Comparison of ENCODE assay signal across 8 cellular contexts in genomic region chr7:103348452-103348851, GRCh38. TPM values are rescaled to one million over a fixed set of nuclear protein-coding genes. Genes with fewer than 3 reads are reported as not detected.
A peak's percentile ranks its signal among the peaks of the same experiment; 100 is the strongest.
DNase-seq lines count a peak whose midpoint lies in the region; ATAC-seq and TF ChIP-seq lines count a peak whose summit lies in the region.

No MANE protein-coding gene starts in this region.

- DNase-seq in Karpas-422 = no peak
- DNase-seq in central memory CD8-positive, alpha-beta T cell (ENCODE audit: low spot score in 2 of 2) = no peak
- DNase-seq in naive thymus-derived CD4-positive, alpha-beta T cell = no peak
- DNase-seq in GM19240 (ENCODE audit: insufficient read length, low spot score) = no peak
- no peak for DNase-seq in adrenal gland
- DNase-seq in hypothalamus (lab: John Stamatoyannopoulos, UW) = no peak

- peak overlapping the region; percentile 92 for H3K27ac Mint-ChIP-seq in central memory CD8-positive, alpha-beta T cell (ENCODE audit: low read depth)
- H3K27ac Mint-ChIP-seq in naive thymus-derived CD4-positive, alpha-beta T cell = peak overlapping the region; percentile 56 to 99 (median 96)

- H3K4me3 ChIP-seq in BLaER1 treated with 17β-estradiol and CSF1 and Interleukin-3, amounts not matched to agents 10 nM and 100 nM = peak overlapping the region; percentile 80 to 100 (median 88)
- H3K4me3 ChIP-seq in Karpas-422 (ENCODE audit: low read length) (peak overlapping the region; percentile 86), adrenal gland (peak overlapping the region in 2 of 4 donors; percentile 72 to 75)
- peak overlapping the region; percentile 91 for H3K4me3 ChIP-seq in naive thymus-derived CD4-positive, alpha-beta T cell (ENCODE audit: low read length)

- peaks cover 27% of the 10 kb centered on the region for H3K36me3 Mint-ChIP-seq in central memory CD8-positive, alpha-beta T cell (ENCODE audit: insufficient read depth)
- H3K36me3 Mint-ChIP-seq in naive thymus-derived CD4-positive, alpha-beta T cell = peaks cover 0 to 16% (median 12%) of the 10 kb centered on the region in 5 donors

- peaks cover 58% of the 10 kb centered on the region for H3K4me1 Mint-ChIP-seq in central memory CD8-positive, alpha-beta T cell
- H3K4me1 Mint-ChIP-seq in naive thymus-derived CD4-positive, alpha-beta T cell = peaks cover 32 to 85% (median 79%) of the 10 kb centered on the region in 7 donors

- H3K4me3 Mint-ChIP-seq in central memory CD8-positive, alpha-beta T cell = peak overlapping the region; percentile 94
- H3K4me3 Mint-ChIP-seq in naive thymus-derived CD4-positive, alpha-beta T cell = peak overlapping the region; percentile 93 to 100 (median 97)

- intact Hi-C loops in naive thymus-derived CD4-positive, alpha-beta T cell (cut with micrococcal nuclease) = loop anchor here (5.0 to 10.0 kb wide), 6 partner anchors 66 to 1666 kb away; partner anchors contain the start of genes KMT2E (in 2 of the 2), FAM185A (in 1 of the 2) and NAPEPLD (in 1 of the 2)
- intact Hi-C loops in adrenal gland (cut with DNase I) = no loop called here

- ATAC-seq in central memory CD8-positive, alpha-beta T cell (replicated peaks; ENCODE audit: extremely low read depth, poor library complexity, severe bottlenecking) = no peak
- ATAC-seq in naive thymus-derived CD4-positive, alpha-beta T cell = no peak
- ATAC-seq in HG02759 (IDR thresholded peaks at IDR 0.05; ENCODE audit: unreplicated experiment) = no peak

- H3K9me2 ChIP-seq in Karpas-422 (replicated peaks; ENCODE audit: insufficient read depth, low read length) = no peaks in the 10 kb centered on the region

- H3K79me2 ChIP-seq in Karpas-422 (ENCODE audit: low read length) = peaks cover 88% of the 10 kb centered on the region

- H3K9ac ChIP-seq in BLaER1 treated with 17β-estradiol and CSF1 and Interleukin-3, amounts not matched to agents 10 nM and 100 nM = peak overlapping the region; percentile 89 to 98 (median 94); a peak in 21 of 22 replicates
- H3K9ac ChIP-seq in Karpas-422 (ENCODE audit: low read length) = peak overlapping the region; percentile 81

- H3K27ac ChIP-seq in BLaER1 treated with 17β-estradiol and CSF1 and Interleukin-3, amounts not matched to agents 10 nM and 100 nM = peak overlapping the region in 7 of 11 experiments; percentile 87 to 96 (median 91); a peak in 6 of 22 replicates
- H3K27ac ChIP-seq in Karpas-422 (ENCODE audit: low read length) (peak overlapping the region; percentile 71; the same call in 1 of the 2 replicates), adrenal gland (peak overlapping the region in 1 of 5 donors; percentile 94)
- H3K27ac ChIP-seq in naive thymus-derived CD4-positive, alpha-beta T cell (ENCODE audit: low read depth, low read length) = peak overlapping the region; percentile 93

- peaks cover 39 to 62% (median 47%) of the 10 kb centered on the region in 10 experiments for H3K4me1 ChIP-seq in BLaER1 treated with 17β-estradiol and CSF1 and Interleukin-3, amounts not matched to agents 10 nM and 100 nM
- H3K4me1 ChIP-seq in Karpas-422 (ENCODE audit: low read length) = peaks cover 44% of the 10 kb centered on the region
- peaks cover 20 to 24% of the 10 kb centered on the region in 2 donors for H3K4me1 ChIP-seq in naive thymus-derived CD4-positive, alpha-beta T cell (ENCODE audit: control insufficient read depth in 2 of 2, insufficient read depth in 2 of 2, low read length in 2 of 2)
- H3K4me1 ChIP-seq in adrenal gland (replicated peaks in 1 of 2) = peaks cover 12 to 48% of the 10 kb centered on the region in 2 donors

- TF ChIP-seq CTCF in adrenal gland (IDR thresholded peaks at IDR 0.05) = no peak

- POLR2A ChIA-PET in naive thymus-derived CD4-positive, alpha-beta T cell (lab: Charles Lee) = interaction anchor here (0.6 to 3.4 kb wide), 7 partner anchors 9 to 587 kb away, joined by 4 to 18 read pairs (median 5); partner anchors contain the start of genes ARMC10, FBXL13 and PMPCB

- TF ChIP-seq POLR2A in adrenal gland (IDR thresholded peaks at IDR 0.05) = no peak

- no peaks in the 10 kb centered on the region for H3K9me3 Mint-ChIP-seq in central memory CD8-positive, alpha-beta T cell
- H3K9me3 Mint-ChIP-seq in naive thymus-derived CD4-positive, alpha-beta T cell = no peaks in the 10 kb centered on the region

- WGBS in adrenal gland, 4 donors = 7 to 27% (median 15%) methylated on average over 13 of the region's 13 CpGs

- no peak overlapping the region for H2AFZ ChIP-seq in Karpas-422 (ENCODE audit: low read length)

- CTCF ChIA-PET in naive thymus-derived CD4-positive, alpha-beta T cell (lab: Charles Lee) = interaction anchor here (1.2 kb wide), 1 partner anchor 49 kb away, joined by 3 read pairs; no protein-coding TSS in a partner anchor

- H3K4me2 ChIP-seq in BLaER1 treated with 17β-estradiol and CSF1 and Interleukin-3, amounts not matched to agents 10 nM and 100 nM = peak overlapping the region; percentile 90 to 98 (median 94)
- peak overlapping the region; percentile 83 for H3K4me2 ChIP-seq in Karpas-422 (ENCODE audit: low read depth, low read length, poor library complexity, severe bottlenecking)

- peaks cover 25 to 44% (median 33%) of the 10 kb centered on the region in 11 experiments for H3K36me3 ChIP-seq in BLaER1 treated with 17β-estradiol and CSF1 and Interleukin-3, amounts not matched to agents 10 nM and 100 nM
- H3K36me3 ChIP-seq in Karpas-422 (ENCODE audit: insufficient read depth, low read length) (peaks cover 12% of the 10 kb centered on the region; the same call in 1 of the 2 replicates), adrenal gland (replicated peaks in 1 of 2) (peaks cover 0 to 11% of the 10 kb centered on the region in 2 donors)
- peaks cover 0 to 20% (median 3%) of the 10 kb centered on the region in 3 experiments for H3K36me3 ChIP-seq in naive thymus-derived CD4-positive, alpha-beta T cell (ENCODE audit: control insufficient read depth in 2 of 3, insufficient read depth in 3 of 3, low read length in 3 of 3)

- no peaks in the 10 kb centered on the region for H3K9me3 ChIP-seq in BLaER1 treated with 17β-estradiol and CSF1 and Interleukin-3, amounts not matched to agents 10 nM and 100 nM (replicated peaks in 1 of 11)
- H3K9me3 ChIP-seq in Karpas-422 (ENCODE audit: low read length) = no peaks in the 10 kb centered on the region
- H3K9me3 ChIP-seq in naive thymus-derived CD4-positive, alpha-beta T cell (ENCODE audit: control insufficient read depth in 2 of 3, low read length in 3 of 3) = no peaks in the 10 kb centered on the region
- H3K9me3 ChIP-seq in adrenal gland (replicated peaks in 1 of 3) = no peaks in the 10 kb centered on the region

- peaks cover 34 to 64% (median 52%) of the 10 kb centered on the region in 11 experiments; a peak in 20 of 22 replicates for H4K20me1 ChIP-seq in BLaER1 treated with 17β-estradiol and CSF1 and Interleukin-3, amounts not matched to agents 10 nM and 100 nM
- no peaks in the 10 kb centered on the region; the same call in 1 of the 2 replicates for H4K20me1 ChIP-seq in Karpas-422 (ENCODE audit: insufficient read depth, low read depth, low read length)

- H3K27me3 Mint-ChIP-seq in central memory CD8-positive, alpha-beta T cell = no peaks in the 10 kb centered on the region
- H3K27me3 Mint-ChIP-seq in naive thymus-derived CD4-positive, alpha-beta T cell = no peaks in the 10 kb centered on the region

- H3K27me3 ChIP-seq in BLaER1 treated with 17β-estradiol and CSF1 and Interleukin-3, amounts not matched to agents 10 nM and 100 nM = no peaks in the 10 kb centered on the region
- no peaks in the 10 kb centered on the region for H3K27me3 ChIP-seq in Karpas-422 (ENCODE audit: low read length)
- no peaks in the 10 kb centered on the region for H3K27me3 ChIP-seq in naive thymus-derived CD4-positive, alpha-beta T cell (ENCODE audit: control insufficient read depth in 2 of 2, insufficient read depth in 2 of 2, low read length in 2 of 2)
- no peaks in the 10 kb centered on the region for H3K27me3 ChIP-seq in adrenal gland

RNA-seq across cellular contexts. Expression of gene PSMC2, which starts 1.0 kb away (rescaled TPM):
- 69.4 and 107 TPM in 2 replicates for total RNA-seq in Karpas-422 (2014; rRNA removed; shearing (Covaris generic); ENCODE audit: low replicate concordance)
- 100 to 1,000 TPM in 1 of 5 experiments, 10 to 100 TPM in 4; 60.8 to 152 (median 63.2) TPM for total RNA-seq in naive thymus-derived CD4-positive, alpha-beta T cell
- polyA plus RNA-seq in naive thymus-derived CD4-positive, alpha-beta T cell = 100 to 1,000 TPM in 1 of 2 donors, 10 to 100 TPM in 1; 97.5 to 111 TPM
- total RNA-seq in adrenal gland = 100 to 1,000 TPM in 5 of 8 donors, 10 to 100 TPM in 3; 78.8 to 205 (median 124) TPM
- 100 to 1,000 TPM in 1 of 3 donors, 10 to 100 TPM in 2; 74.5 to 355 (median 86.6) TPM for polyA plus RNA-seq in adrenal gland

RNA-seq across cellular contexts. Expression of gene DNAJC2, which starts 3.9 kb away (rescaled TPM):
- 24.7 and 29.7 TPM in 2 replicates for total RNA-seq in Karpas-422 (2014; rRNA removed; shearing (Covaris generic); ENCODE audit: low replicate concordance)
- total RNA-seq in naive thymus-derived CD4-positive, alpha-beta T cell = 10 to 100 TPM; 30.1 to 52.7 (median 38.0) TPM
- 10 to 100 TPM; 18.2 to 22.5 TPM for polyA plus RNA-seq in naive thymus-derived CD4-positive, alpha-beta T cell
- total RNA-seq in adrenal gland = 10 to 100 TPM in 6 of 8 donors, 1 to 10 TPM in 2; 5.5 to 25.0 (median 16.1) TPM
- 10 to 100 TPM; 32.8 to 58.0 (median 54.6) TPM for polyA plus RNA-seq in adrenal gland

RNA-seq across cellular contexts. Expression of gene PMPCB, which starts 51.2 kb away (rescaled TPM):
- 74.6 and 117 TPM in 2 replicates for total RNA-seq in Karpas-422 (2014; rRNA removed; shearing (Covaris generic); ENCODE audit: low replicate concordance)
- total RNA-seq in naive thymus-derived CD4-positive, alpha-beta T cell = 10 to 100 TPM; 55.2 to 94.1 (median 68.3) TPM
- polyA plus RNA-seq in naive thymus-derived CD4-positive, alpha-beta T cell = 10 to 100 TPM; 93.9 to 95.7 TPM
- 100 to 1,000 TPM in 1 of 8 donors, 10 to 100 TPM in 7; 58.8 to 120 (median 79.3) TPM for total RNA-seq in adrenal gland
- polyA plus RNA-seq in adrenal gland = 100 to 1,000 TPM in 1 of 3 donors, 10 to 100 TPM in 2; 51.9 to 147 (median 64.7) TPM

Comparison
In these comparisons a context has a peak if more than half of its experiments do, and no peak if none do; other contexts are left out.
1. intact Hi-C loops: an anchor here in naive thymus-derived CD4-positive, alpha-beta T cell (5.0 to 10.0 kb wide); none called in adrenal gland.